In the genomic region with DNA sequence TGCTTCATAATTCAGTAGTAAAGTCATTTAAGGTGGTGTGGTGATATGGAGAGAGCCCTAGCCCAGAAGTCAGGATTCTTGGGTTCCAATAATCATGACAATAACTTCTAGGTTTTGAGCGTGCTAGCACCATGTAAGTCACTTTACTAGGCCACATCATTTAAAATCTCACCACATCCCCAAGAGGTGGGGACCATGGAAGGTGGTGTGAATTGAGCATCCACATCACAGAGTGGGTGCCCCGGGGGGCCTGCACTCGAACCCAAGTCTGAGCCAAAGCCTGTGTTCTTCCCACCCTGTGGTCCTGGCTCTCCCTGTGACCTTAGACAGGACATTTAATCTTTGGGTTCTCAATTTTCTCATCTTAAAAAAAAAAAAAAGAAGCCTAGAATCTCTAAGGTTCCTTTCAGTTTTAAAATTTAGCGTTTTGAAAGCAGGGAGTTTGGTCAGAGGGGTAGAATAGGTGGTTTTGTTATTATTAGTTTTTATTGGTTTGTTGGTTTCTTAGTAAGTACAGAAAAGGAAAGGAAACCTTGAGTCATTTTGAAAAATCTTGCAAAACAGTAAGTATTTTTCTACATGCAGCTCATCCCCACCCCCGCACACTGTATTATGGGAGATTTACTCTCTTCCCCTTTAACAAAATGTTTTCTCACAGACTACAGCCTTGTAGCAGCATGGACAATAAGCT, we compare ENCODE assay signal across 8 cellular contexts. TPM values are rescaled to one million over a fixed set of nuclear protein-coding genes. Genes with fewer than 3 reads are reported as not detected.
DNase-seq lines count a peak whose midpoint lies in the region; ATAC-seq and TF ChIP-seq lines count a peak whose summit lies in the region.

No MANE protein-coding gene starts in this region.

- peaks cover 8% of the 10 kb centered on the region for H3K27me3 Mint-ChIP-seq in activated CD4-positive, alpha-beta memory T cell treated with anti-CD3 and anti-CD28 coated beads, Interleukin-2, amount 10 ng/mL, durations not matched to agents 7 days and 5 days
- no peaks in the 10 kb centered on the region for H3K27me3 Mint-ChIP-seq in stimulated activated naive B cell treated with anti-CD40 and anti-IgM and Interleukin-4, amounts not matched to agents 10 μg/mL and 1 μg/mL and 100 μg/mL, for 72 hours

- no peaks in the 10 kb centered on the region for H3K27me3 ChIP-seq in foreskin keratinocyte

- H3K27ac Mint-ChIP-seq in activated CD4-positive, alpha-beta memory T cell treated with anti-CD3 and anti-CD28 coated beads, Interleukin-2, amount 10 ng/mL, durations not matched to agents 7 days and 5 days = peak overlapping the region; percentile 100
- H3K27ac Mint-ChIP-seq in stimulated activated naive B cell treated with anti-CD40 and anti-IgM and Interleukin-4, amounts not matched to agents 10 μg/mL and 1 μg/mL and 100 μg/mL, for 72 hours = peak overlapping the region; percentile 77

- ATAC-seq in HG03139 (IDR thresholded peaks at IDR 0.05; ENCODE audit: unreplicated experiment) (peak; percentile 77), foreskin keratinocyte (no peak)
- peak; percentile 89 to 90 for ATAC-seq in stimulated activated naive B cell treated with anti-CD40 and anti-IgM and Interleukin-4, amounts not matched to agents 10 μg/mL and 1 μg/mL and 100 μg/mL, for 72 hours (replicated peaks)

- POLR2A ChIA-PET in activated CD4-positive, alpha-beta memory T cell treated with anti-CD3 and anti-CD28 coated beads, Interleukin-2, amount 10 ng/mL, durations not matched to agents 7 days and 5 days (lab: Charles Lee) = interaction anchor here (0.7 to 2.9 kb wide), 19 partner anchors 9 to 318 kb away, joined by 3 to 50 read pairs (median 4); a partner anchor contains a TSS

- H3K4me3 Mint-ChIP-seq in activated CD4-positive, alpha-beta memory T cell treated with anti-CD3 and anti-CD28 coated beads, Interleukin-2, amount 10 ng/mL, durations not matched to agents 7 days and 5 days = peak overlapping the region; percentile 75
- peak overlapping the region; percentile 43 to 68 for H3K4me3 Mint-ChIP-seq in stimulated activated naive B cell treated with anti-CD40 and anti-IgM and Interleukin-4, amounts not matched to agents 10 μg/mL and 1 μg/mL and 100 μg/mL, for 72 hours

- CTCF ChIA-PET in activated CD4-positive, alpha-beta memory T cell treated with anti-CD3 and anti-CD28 coated beads, Interleukin-2, amount 10 ng/mL, durations not matched to agents 7 days and 5 days (lab: Charles Lee) = interaction anchor here (0.6 to 5.9 kb wide), 14 partner anchors 8 to 316 kb away, joined by 3 to 32 read pairs (median 4); a partner anchor contains a TSS

- no peaks in the 10 kb centered on the region for H3K4me1 ChIP-seq in foreskin keratinocyte

- no peak overlapping the region for H3K4me3 ChIP-seq in foreskin fibroblast (ENCODE audit: low read depth in 1 of 2, low read length in 2 of 2)

- H3K4me1 Mint-ChIP-seq in activated CD4-positive, alpha-beta memory T cell treated with anti-CD3 and anti-CD28 coated beads, Interleukin-2, amount 10 ng/mL, durations not matched to agents 7 days and 5 days = peaks cover 74% of the 10 kb centered on the region
- peaks cover 26 to 42% of the 10 kb centered on the region in 2 donors for H3K4me1 Mint-ChIP-seq in stimulated activated naive B cell treated with anti-CD40 and anti-IgM and Interleukin-4, amounts not matched to agents 10 μg/mL and 1 μg/mL and 100 μg/mL, for 72 hours

- H3K36me3 Mint-ChIP-seq in activated CD4-positive, alpha-beta memory T cell treated with anti-CD3 and anti-CD28 coated beads, Interleukin-2, amount 10 ng/mL, durations not matched to agents 7 days and 5 days (ENCODE audit: low read depth) = peaks cover 82% of the 10 kb centered on the region
- peaks cover 16 to 30% of the 10 kb centered on the region in 2 donors for H3K36me3 Mint-ChIP-seq in stimulated activated naive B cell treated with anti-CD40 and anti-IgM and Interleukin-4, amounts not matched to agents 10 μg/mL and 1 μg/mL and 100 μg/mL, for 72 hours

- H3K27ac ChIP-seq in foreskin keratinocyte = no peak overlapping the region

- TF ChIP-seq CTCF in foreskin fibroblast (IDR thresholded peaks at IDR 0.05; ENCODE audit: low read depth, low read length) (no peak), foreskin keratinocyte (conservative IDR thresholded peaks at IDR 0.05) (no peak)

- H3K9me3 Mint-ChIP-seq in activated CD4-positive, alpha-beta memory T cell treated with anti-CD3 and anti-CD28 coated beads, Interleukin-2, amount 10 ng/mL, durations not matched to agents 7 days and 5 days = peaks cover 13% of the 10 kb centered on the region
- H3K9me3 Mint-ChIP-seq in stimulated activated naive B cell treated with anti-CD40 and anti-IgM and Interleukin-4, amounts not matched to agents 10 μg/mL and 1 μg/mL and 100 μg/mL, for 72 hours = peaks cover 6% of the 10 kb centered on the region in 2 donors

- DNase-seq in activated gamma-delta T cell treated with Interleukin-2 at 50 U/mL for 16 hours (peak; percentile 19), activated gamma-delta T cell (lab: John Stamatoyannopoulos, UW) (no peak), foreskin fibroblast (peak; percentile 28 to 62), HuH-7.5 (ENCODE audit: low spot score) (no peak), foreskin keratinocyte (no peak)
- peak; percentile 75 for DNase-seq in activated CD4-positive, alpha-beta memory T cell treated with anti-CD3 and anti-CD28 coated beads, Interleukin-2, amount 10 ng/mL, durations not matched to agents 7 days and 5 days
- DNase-seq in stimulated activated naive B cell treated with anti-CD40 and anti-IgM and Interleukin-4, amounts not matched to agents 10 μg/mL and 1 μg/mL and 100 μg/mL, for 72 hours = peak; percentile 41

RNA-seq across cellular contexts. Expression of a gene that starts 26.4 kb away (rescaled TPM):
- 10 to 100 TPM; 12.2 to 13.6 TPM for total RNA-seq in activated CD4-positive, alpha-beta memory T cell treated with anti-CD3 and anti-CD28 coated beads, Interleukin-2, amount 10 ng/mL, durations not matched to agents 7 days and 5 days
- 2.4 and 3.0 TPM in 2 replicates for total RNA-seq in foreskin keratinocyte
- polyA plus RNA-seq in foreskin keratinocyte = 1.8 and 2.6 TPM in 2 replicates

Comparison
In these comparisons a context has a peak if more than half of its experiments do, and no peak if none do; other contexts are left out.
1. DNase-seq: peak in activated gamma-delta T cell treated with Interleukin-2 at 50 U/mL for 16 hours (single experiment), activated CD4-positive, alpha-beta memory T cell treated with anti-CD3 and anti-CD28 coated beads, Interleukin-2, amount 10 ng/mL, durations not matched to agents 7 days and 5 days (single experiment), foreskin fibroblast (2 of 2) and stimulated activated naive B cell treated with anti-CD40 and anti-IgM and Interleukin-4, amounts not matched to agents 10 μg/mL and 1 μg/mL and 100 μg/mL, for 72 hours (single experiment); none in activated gamma-delta T cell (single experiment), HuH-7.5 (single experiment) and foreskin keratinocyte (0 of 2).